1 cellular context compared by ENCODE assay signal in the genomic region with DNA sequence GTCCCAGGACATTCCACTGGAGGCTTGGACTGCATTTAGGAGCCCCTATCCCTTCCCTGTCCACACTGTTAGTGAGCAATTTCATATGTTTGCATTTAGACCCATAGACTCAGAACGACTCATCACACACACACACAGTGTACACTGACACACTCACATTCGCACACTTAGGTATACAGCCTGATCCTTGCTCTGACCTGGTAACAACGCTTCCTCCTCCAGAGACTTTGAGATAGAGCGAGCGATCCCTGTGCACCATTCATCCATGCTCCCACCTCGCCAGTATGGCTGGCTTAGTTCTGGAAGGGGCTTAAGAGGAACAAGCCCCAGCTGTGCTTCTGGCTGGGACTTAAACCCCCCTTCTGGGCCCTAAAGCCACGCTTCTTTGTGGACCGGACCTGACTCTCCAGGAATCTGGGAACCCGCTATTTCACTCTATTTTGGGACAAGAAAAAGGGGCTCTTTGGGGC.
TF ChIP-seq lines count a peak whose summit lies in the region.

No MANE protein-coding gene starts in this region.

TF ChIP-seq in HepG2, 621 proteins besides CTCF, POLR2A, EP300 and RAD21:
- TF ChIP-seq ZSCAN12 (CRISPR knock-in tag; IDR thresholded peaks at IDR 0.05), result no peak
- TF ChIP-seq EZH2 (conservative IDR thresholded peaks at IDR 0.05; ENCODE audit: low read depth, low read length), result peak; percentile 80
